1 cellular context compared by ENCODE assay signal in the genomic region with DNA sequence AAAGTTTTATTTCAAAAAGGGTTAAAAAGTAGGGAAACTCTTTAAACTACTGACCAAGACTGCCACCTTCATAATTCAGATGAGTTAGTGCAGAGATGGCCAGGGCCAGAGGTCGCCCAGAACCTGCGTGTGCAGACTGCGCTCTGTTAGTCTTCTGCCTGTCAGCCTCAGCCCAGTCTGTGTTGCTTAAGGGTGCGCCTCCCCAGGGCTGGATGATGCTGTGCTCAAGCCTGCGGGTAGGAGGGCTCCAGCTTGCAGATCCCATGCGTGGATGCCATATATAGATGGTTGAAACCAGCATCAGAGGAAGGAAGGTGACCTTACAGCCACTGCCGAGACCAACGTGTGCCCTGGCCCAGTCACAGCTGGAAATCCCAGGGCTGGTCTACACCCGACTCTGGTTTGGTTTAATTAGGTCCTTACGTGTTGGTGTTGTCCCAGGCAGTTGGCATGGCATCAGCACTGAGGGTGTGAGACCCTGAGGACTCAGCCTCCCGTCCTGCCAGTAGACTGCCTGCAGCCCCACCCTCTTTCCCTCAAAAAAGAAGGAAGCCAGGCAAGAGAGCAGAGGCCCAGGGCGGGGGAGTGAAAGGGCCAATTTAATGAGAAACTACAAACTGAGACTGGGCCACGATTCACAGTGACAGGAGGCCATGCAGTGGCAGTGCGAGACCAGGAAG.
A peak's percentile ranks its signal among the peaks of the same experiment; 100 is the strongest.
TF ChIP-seq lines count a peak whose summit lies in the region.

No MANE protein-coding gene starts in this region.

TF ChIP-seq in HepG2, 621 proteins besides CTCF, POLR2A, EP300 and RAD21 (continues in another document):
- TF ChIP-seq AFF4 (CRISPR knock-in tag; IDR thresholded peaks at IDR 0.05) (no peak), ATRX (CRISPR knock-in tag; IDR thresholded peaks at IDR 0.05; ENCODE audit: borderline replicate concordance) (no peak), TOPORS (CRISPR knock-in tag; IDR thresholded peaks at IDR 0.05) (no peak), USF2 (IDR thresholded peaks at IDR 0.05; ENCODE audit: low read depth, low read length) (no peak), USF2 (CRISPR knock-in tag; IDR thresholded peaks at IDR 0.05; ENCODE audit: borderline replicate concordance) (no peak), ZNF501 (CRISPR knock-in tag; IDR thresholded peaks at IDR 0.05) (0 out of 2 replicates have a peak, but pooled peaks have one; percentile 27), BATF2 (CRISPR knock-in tag; IDR thresholded peaks at IDR 0.05) (no peak), RBFOX2 (IDR thresholded peaks at IDR 0.05; ENCODE audit: low read depth, low read length) (no peak), ZNF740 (CRISPR knock-in tag; IDR thresholded peaks at IDR 0.05) (no peak), THAP9 (CRISPR knock-in tag; IDR thresholded peaks at IDR 0.05; ENCODE audit: borderline replicate concordance) (no peak), KDM1A (CRISPR knock-in tag; IDR thresholded peaks at IDR 0.05) (no peak), ZNF776 (CRISPR knock-in tag; IDR thresholded peaks at IDR 0.05) (no peak), HINFP (CRISPR knock-in tag; IDR thresholded peaks at IDR 0.05; ENCODE audit: low read depth) (no peak)
- TF ChIP-seq, protein P1, sequence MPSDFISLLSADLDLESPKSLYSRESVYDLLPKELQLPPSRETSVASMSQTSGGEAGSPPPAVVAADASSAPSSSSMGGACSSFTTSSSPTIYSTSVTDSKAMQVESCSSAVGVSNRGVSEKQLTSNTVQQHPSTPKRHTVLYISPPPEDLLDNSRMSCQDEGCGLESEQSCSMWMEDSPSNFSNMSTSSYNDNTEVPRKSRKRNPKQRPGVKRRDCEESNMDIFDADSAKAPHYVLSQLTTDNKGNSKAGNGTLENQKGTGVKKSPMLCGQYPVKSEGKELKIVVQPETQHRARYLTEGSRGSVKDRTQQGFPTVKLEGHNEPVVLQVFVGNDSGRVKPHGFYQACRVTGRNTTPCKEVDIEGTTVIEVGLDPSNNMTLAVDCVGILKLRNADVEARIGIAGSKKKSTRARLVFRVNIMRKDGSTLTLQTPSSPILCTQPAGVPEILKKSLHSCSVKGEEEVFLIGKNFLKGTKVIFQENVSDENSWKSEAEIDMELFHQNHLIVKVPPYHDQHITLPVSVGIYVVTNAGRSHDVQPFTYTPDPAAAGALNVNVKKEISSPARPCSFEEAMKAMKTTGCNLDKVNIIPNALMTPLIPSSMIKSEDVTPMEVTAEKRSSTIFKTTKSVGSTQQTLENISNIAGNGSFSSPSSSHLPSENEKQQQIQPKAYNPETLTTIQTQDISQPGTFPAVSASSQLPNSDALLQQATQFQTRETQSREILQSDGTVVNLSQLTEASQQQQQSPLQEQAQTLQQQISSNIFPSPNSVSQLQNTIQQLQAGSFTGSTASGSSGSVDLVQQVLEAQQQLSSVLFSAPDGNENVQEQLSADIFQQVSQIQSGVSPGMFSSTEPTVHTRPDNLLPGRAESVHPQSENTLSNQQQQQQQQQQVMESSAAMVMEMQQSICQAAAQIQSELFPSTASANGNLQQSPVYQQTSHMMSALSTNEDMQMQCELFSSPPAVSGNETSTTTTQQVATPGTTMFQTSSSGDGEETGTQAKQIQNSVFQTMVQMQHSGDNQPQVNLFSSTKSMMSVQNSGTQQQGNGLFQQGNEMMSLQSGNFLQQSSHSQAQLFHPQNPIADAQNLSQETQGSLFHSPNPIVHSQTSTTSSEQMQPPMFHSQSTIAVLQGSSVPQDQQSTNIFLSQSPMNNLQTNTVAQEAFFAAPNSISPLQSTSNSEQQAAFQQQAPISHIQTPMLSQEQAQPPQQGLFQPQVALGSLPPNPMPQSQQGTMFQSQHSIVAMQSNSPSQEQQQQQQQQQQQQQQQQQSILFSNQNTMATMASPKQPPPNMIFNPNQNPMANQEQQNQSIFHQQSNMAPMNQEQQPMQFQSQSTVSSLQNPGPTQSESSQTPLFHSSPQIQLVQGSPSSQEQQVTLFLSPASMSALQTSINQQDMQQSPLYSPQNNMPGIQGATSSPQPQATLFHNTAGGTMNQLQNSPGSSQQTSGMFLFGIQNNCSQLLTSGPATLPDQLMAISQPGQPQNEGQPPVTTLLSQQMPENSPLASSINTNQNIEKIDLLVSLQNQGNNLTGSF (CRISPR knock-in tag; IDR thresholded peaks at IDR 0.05), result 0 out of 2 replicates have a peak, but pooled peaks have one; percentile 16
- TF ChIP-seq, protein P2, sequence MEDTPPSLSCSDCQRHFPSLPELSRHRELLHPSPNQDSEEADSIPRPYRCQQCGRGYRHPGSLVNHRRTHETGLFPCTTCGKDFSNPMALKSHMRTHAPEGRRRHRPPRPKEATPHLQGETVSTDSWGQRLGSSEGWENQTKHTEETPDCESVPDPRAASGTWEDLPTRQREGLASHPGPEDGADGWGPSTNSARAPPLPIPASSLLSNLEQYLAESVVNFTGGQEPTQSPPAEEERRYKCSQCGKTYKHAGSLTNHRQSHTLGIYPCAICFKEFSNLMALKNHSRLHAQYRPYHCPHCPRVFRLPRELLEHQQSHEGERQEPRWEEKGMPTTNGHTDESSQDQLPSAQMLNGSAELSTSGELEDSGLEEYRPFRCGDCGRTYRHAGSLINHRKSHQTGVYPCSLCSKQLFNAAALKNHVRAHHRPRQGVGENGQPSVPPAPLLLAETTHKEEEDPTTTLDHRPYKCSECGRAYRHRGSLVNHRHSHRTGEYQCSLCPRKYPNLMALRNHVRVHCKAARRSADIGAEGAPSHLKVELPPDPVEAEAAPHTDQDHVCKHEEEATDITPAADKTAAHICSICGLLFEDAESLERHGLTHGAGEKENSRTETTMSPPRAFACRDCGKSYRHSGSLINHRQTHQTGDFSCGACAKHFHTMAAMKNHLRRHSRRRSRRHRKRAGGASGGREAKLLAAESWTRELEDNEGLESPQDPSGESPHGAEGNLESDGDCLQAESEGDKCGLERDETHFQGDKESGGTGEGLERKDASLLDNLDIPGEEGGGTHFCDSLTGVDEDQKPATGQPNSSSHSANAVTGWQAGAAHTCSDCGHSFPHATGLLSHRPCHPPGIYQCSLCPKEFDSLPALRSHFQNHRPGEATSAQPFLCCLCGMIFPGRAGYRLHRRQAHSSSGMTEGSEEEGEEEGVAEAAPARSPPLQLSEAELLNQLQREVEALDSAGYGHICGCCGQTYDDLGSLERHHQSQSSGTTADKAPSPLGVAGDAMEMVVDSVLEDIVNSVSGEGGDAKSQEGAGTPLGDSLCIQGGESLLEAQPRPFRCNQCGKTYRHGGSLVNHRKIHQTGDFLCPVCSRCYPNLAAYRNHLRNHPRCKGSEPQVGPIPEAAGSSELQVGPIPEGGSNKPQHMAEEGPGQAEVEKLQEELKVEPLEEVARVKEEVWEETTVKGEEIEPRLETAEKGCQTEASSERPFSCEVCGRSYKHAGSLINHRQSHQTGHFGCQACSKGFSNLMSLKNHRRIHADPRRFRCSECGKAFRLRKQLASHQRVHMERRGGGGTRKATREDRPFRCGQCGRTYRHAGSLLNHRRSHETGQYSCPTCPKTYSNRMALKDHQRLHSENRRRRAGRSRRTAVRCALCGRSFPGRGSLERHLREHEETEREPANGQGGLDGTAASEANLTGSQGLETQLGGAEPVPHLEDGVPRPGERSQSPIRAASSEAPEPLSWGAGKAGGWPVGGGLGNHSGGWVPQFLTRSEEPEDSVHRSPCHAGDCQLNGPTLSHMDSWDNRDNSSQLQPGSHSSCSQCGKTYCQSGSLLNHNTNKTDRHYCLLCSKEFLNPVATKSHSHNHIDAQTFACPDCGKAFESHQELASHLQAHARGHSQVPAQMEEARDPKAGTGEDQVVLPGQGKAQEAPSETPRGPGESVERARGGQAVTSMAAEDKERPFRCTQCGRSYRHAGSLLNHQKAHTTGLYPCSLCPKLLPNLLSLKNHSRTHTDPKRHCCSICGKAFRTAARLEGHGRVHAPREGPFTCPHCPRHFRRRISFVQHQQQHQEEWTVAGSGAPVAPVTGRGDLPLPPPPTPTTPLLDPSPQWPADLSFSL (CRISPR knock-in tag; IDR thresholded peaks at IDR 0.05), result no peak
- TF ChIP-seq, protein P3, sequence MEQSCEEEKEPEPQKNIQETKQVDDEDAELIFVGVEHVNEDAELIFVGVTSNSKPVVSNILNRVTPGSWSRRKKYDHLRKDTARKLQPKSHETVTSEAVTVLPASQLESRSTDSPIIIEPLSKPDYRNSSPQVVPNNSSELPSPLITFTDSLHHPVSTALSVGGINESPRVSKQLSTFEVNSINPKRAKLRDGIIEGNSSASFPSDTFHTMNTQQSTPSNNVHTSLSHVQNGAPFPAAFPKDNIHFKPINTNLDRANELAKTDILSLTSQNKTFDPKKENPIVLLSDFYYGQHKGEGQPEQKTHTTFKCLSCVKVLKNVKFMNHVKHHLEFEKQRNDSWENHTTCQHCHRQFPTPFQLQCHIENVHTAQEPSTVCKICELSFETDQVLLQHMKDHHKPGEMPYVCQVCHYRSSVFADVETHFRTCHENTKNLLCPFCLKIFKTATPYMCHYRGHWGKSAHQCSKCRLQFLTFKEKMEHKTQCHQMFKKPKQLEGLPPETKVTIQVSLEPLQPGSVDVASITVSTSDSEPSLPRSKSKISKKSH (CRISPR knock-in tag; IDR thresholded peaks at IDR 0.05; ENCODE audit: borderline replicate concordance), result 0 out of 2 replicates have a peak, but pooled peaks have one; percentile 3
